Comparison of ENCODE assay signal across 8 cellular contexts in the genomic region with DNA sequence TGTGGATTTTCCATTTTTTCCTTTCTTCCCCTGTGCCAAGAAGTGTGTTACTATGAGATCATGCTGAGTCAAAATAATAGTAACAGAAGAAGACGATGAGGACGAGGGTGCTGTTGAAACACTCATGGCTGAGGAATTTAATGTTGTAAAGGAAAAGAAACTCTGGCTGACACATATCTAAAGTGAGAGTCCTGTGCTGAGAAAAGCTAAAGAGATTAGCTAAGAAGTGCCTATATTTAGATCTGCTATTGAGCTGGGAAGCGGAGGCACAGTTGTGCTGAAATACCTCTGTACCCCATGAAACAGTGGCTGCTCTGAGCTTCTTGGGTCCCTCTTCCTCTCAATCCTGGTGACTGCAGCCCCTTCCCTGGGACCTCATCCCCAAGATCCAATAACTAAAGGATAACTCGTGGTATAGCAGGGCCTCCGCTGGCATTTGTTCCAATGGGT. TPM values are rescaled to one million over a fixed set of nuclear protein-coding genes. Genes with fewer than 3 reads are reported as not detected.
DNase-seq lines count a peak whose midpoint lies in the region; ATAC-seq and TF ChIP-seq lines count a peak whose summit lies in the region.

No MANE protein-coding gene starts in this region.

- POLR2A ChIA-PET in MCF 10A (lab: Yijun Ruan, JAX) = interaction anchor here (0.8 to 1.5 kb wide), 2 partner anchors 10 to 20 kb away, joined by 3 to 4 read pairs; no protein-coding TSS in a partner anchor

- peaks cover 30% of the 10 kb centered on the region for H3K4me1 Mint-ChIP-seq in MCF 10A (ENCODE audit: insufficient read depth, unreplicated experiment)

- H3K27ac ChIP-seq in breast epithelium = peak overlapping the region in 1 of 2 donors; percentile 5

- ATAC-seq in HG03442 (IDR thresholded peaks at IDR 0.05; ENCODE audit: unreplicated experiment) = peak; percentile 27

- no peaks in the 10 kb centered on the region for H3K4me1 ChIP-seq in breast epithelium

- H3K9me3 Mint-ChIP-seq in MCF 10A (ENCODE audit: unreplicated experiment) = no peaks in the 10 kb centered on the region

- peak overlapping the region; percentile 12 for H3K27ac Mint-ChIP-seq in MCF 10A (ENCODE audit: low read depth, unreplicated experiment)

- no TSS peak for BruUV-seq in MCF 10A (replicated peaks; lab: Mats Ljungman, UMichigan)

- intact Hi-C loops in MCF 10A (cut with micrococcal nuclease) (no loop called here), breast epithelium (cut with DNase I; ENCODE audit: low total_unique reads) (no loop called here)

- no peak for TF ChIP-seq CTCF in MCF 10A (IDR thresholded peaks at IDR 0.05; ENCODE audit: unreplicated experiment)
- TF ChIP-seq CTCF in breast epithelium (IDR thresholded peaks at IDR 0.05) = no peak

- H3K36me3 ChIP-seq in breast epithelium = no peaks in the 10 kb centered on the region

- no peaks in the 10 kb centered on the region for H3K27me3 ChIP-seq in breast epithelium

- H3K27me3 Mint-ChIP-seq in MCF 10A (ENCODE audit: insufficient read depth, unreplicated experiment) = no peaks in the 10 kb centered on the region

- TF ChIP-seq POLR2A in breast epithelium (IDR thresholded peaks at IDR 0.05) = no peak

- H3K4me3 Mint-ChIP-seq in MCF 10A (ENCODE audit: unreplicated experiment) = no peak overlapping the region

- DNase-seq in MCF 10A (ENCODE audit: unreplicated experiment) = peak; percentile 70
- DNase-seq in breast epithelium (ENCODE audit: low spot score in 2 of 2) = no peak
- DNase-seq in amniotic epithelial cell (ENCODE audit: low read depth) = peak; percentile 93
- DNase-seq in myocyte (ENCODE audit: low read depth) = peak; percentile 78
- no peak for DNase-seq in mesenteric fat pad (ENCODE audit: low spot score)
- no peak for DNase-seq in amygdala (lab: John Stamatoyannopoulos, UW)
- no peak for DNase-seq in SHP77 (lab: John Stamatoyannopoulos, UW)

- CTCF ChIA-PET in MCF 10A (lab: Yijun Ruan, JAX) = interaction anchor here (0.9 to 1.8 kb wide), 3 partner anchors 11 to 434 kb away, joined by 3 to 8 read pairs (median 6); no protein-coding TSS in a partner anchor

- H3K4me3 ChIP-seq in breast epithelium = no peak overlapping the region

- H3K36me3 Mint-ChIP-seq in MCF 10A (ENCODE audit: insufficient read depth, unreplicated experiment) = peaks cover 6% of the 10 kb centered on the region

- H3K9me3 ChIP-seq in breast epithelium = no peaks in the 10 kb centered on the region

RNA-seq across cellular contexts. Expression of a gene that starts 1.1 kb away (rescaled TPM):
- total RNA-seq in MCF 10A (2022) = 0.65 and 0.83 TPM in 2 replicates
- total RNA-seq in breast epithelium = 1 to 10 TPM; 5.2 to 8.0 (median 7.5) TPM
- 6.9 and 7.1 TPM in 2 replicates for total RNA-seq in myocyte
- polyA plus RNA-seq in myocyte (2012) = 2.0 TPM
- total RNA-seq in mesenteric fat pad = 4.1 TPM

RNA-seq across cellular contexts. Expression of a gene that starts 4.2 kb away (rescaled TPM):
- total RNA-seq in MCF 10A (2022) = 122 and 156 TPM in 2 replicates
- total RNA-seq in breast epithelium = 10 to 100 TPM; 48.2 to 76.1 (median 73.4) TPM
- 57.3 and 84.8 TPM in 2 replicates for total RNA-seq in myocyte
- 238 TPM for polyA plus RNA-seq in myocyte (2012)
- 95.1 TPM for total RNA-seq in mesenteric fat pad

Comparison
In these comparisons a context has a peak if more than half of its experiments do, and no peak if none do; other contexts are left out.
1. DNase-seq: peak in MCF 10A (single experiment), amniotic epithelial cell (single experiment) and myocyte (single experiment); none in breast epithelium (0 of 2), mesenteric fat pad (single experiment), amygdala (0 of 56) and SHP77 (0 of 2).